Comparison of ENCODE assay signal across 21 cellular contexts in the genomic region with DNA sequence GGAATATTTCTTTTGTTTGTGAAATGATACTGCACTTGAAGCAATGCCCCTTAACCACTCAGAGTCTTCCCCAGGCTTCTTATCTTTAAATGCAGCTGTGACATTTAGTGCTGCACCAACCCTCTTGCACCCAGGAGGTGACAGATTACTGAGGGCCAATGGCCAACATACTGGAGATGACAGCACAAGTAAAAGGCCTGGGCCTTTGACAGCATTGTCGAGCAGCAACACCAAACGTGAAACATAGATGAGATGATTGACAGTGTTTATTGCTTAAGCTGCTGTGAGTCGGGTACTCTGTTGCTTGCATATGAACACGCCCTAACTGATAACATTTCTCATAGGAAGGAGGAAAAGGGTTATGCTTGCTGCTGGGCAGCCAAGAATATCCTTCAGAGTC.
"Had no signal": no experiment of that assay in that cellular context is flagged by ENCODE, and none has a peak within 500 bp of the region (broad histone marks: within the 10 kb centered on the region; RNA-seq: fewer than 3 reads in every experiment).

No MANE protein-coding gene starts in this region.

- FAIRE-seq: keratinocyte, urothelium cell line had no signal

- H3K36me3 ChIP-seq: esophagus muscularis mucosa, gastrocnemius medialis, left ventricle myocardium inferior, neutrophil, suprapubic skin, thyroid gland had no signal

- H3K4me3 ChIP-seq: dorsolateral prefrontal cortex, esophagus muscularis mucosa, gastrocnemius medialis, left ventricle myocardium inferior, lung, smooth muscle cell, suprapubic skin, thyroid gland had no signal

- DNase-seq: cortex of kidney; dorsolateral prefrontal cortex; effector CD8-positive, alpha-beta T cell; gastrocnemius medialis; glutamatergic neuron; immature natural killer cell; left ventricle myocardium inferior; naive thymus-derived CD8-positive, alpha-beta T cell; posterior cingulate gyrus; stimulated activated CD4-positive, alpha-beta T cell treated with anti-CD3 and anti-CD28 coated beads, Interleukin-2, amount 100 ng/mL, for 48 hours; stimulated activated CD8-positive, alpha-beta memory T cell treated with anti-CD3 and anti-CD28 coated beads, Interleukin-4, amount 100 ng/mL, for 48 hours; stimulated activated naive CD8-positive, alpha-beta T cell treated with anti-CD3 and anti-CD28 coated beads, Interleukin-15, Interleukin-2, amounts not matched to agents 100 U/mL and 50 U/mL, for 24 hours; thyroid gland had no signal

- H3K4me2 ChIP-seq: smooth muscle cell had no signal

- ATAC-seq: gastrocnemius medialis; naive thymus-derived CD8-positive, alpha-beta T cell; stimulated activated effector memory CD8-positive, alpha-beta T cell treated with anti-CD3 and anti-CD28 coated beads, Interleukin-12 subunit alpha, Interleukin-12 subunit beta, amount 100 ng/mL, for 72 hours; stimulated activated naive CD8-positive, alpha-beta T cell treated with anti-CD3 and anti-CD28 coated beads, Interleukin-15, Interleukin-2, amounts not matched to agents 100 U/mL and 50 U/mL, for 24 hours had no signal

- H3K27ac ChIP-seq: dorsolateral prefrontal cortex, esophagus muscularis mucosa, gastrocnemius medialis, left ventricle myocardium inferior, neutrophil, suprapubic skin, thyroid gland had no signal

- H3K27me3 ChIP-seq: gastrocnemius medialis, thyroid gland had no signal

- H3K9me3 ChIP-seq: esophagus muscularis mucosa, gastrocnemius medialis, left ventricle myocardium inferior, neutrophil, suprapubic skin, thyroid gland had no signal

- H3K4me1 ChIP-seq: esophagus muscularis mucosa, gastrocnemius medialis, suprapubic skin, thyroid gland had no signal
